Comparison of ENCODE assay signal across 13 cellular contexts in the genomic region with DNA sequence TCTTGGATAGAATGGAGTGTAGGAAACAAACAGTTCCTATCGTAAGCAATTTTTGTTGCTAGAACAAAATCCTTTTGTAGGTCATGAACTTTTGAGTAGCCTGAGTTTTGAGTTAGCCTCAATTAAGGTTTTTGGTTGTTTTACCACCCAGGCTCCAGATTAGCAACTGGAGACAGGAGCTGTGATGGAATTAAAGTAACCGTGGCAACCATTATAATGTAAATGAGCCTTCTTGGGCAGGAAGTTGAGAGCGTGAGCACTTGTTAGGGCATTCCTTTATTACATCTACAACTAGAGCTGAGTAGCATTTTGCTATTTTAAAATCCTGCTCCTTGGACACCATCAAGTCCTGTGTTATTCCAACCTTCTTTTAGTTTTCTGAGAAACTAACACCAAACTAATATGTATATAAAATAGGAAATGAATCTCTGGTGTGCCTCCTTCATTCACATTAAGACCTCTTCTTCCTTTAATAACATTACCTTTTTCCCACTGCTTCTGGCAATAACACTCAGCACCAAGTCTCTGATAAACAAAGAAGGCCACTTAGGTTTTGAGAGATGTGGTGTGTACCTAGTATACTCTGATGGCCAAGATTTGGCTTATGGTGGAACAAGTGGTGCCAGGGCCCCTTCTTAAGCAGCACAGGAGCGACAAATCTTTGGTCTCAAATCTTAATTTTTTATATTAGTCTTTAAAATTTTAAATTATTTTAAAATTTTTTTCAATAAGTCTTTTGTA. TPM values are rescaled to one million over a fixed set of nuclear protein-coding genes. Genes with fewer than 3 reads are reported as not detected.
DNase-seq lines count a peak whose midpoint lies in the region; ATAC-seq and TF ChIP-seq lines count a peak whose summit lies in the region.
"Had no signal": no experiment of that assay in that cellular context is flagged by ENCODE, and none has a peak within 500 bp of the region (broad histone marks: within the 10 kb centered on the region; RNA-seq: fewer than 3 reads in every experiment).

No MANE protein-coding gene starts in this region.

- H3K4me2 ChIP-seq in KMS-11 = peak overlapping the region; percentile 52

- H3K9ac ChIP-seq in KMS-11 = no peak overlapping the region

- peaks cover 6% of the 10 kb centered on the region; the same call in 1 of the 2 replicates for H3K79me2 ChIP-seq in KMS-11 (ENCODE audit: insufficient read depth, low read depth)

- peaks cover 20 to 21% of the 10 kb centered on the region in 2 donors for H3K4me1 Mint-ChIP-seq in natural killer cell

- TF ChIP-seq CTCF in KMS-11 (conservative IDR thresholded peaks at IDR 0.05; ENCODE audit: low read depth, low read length) = no peak
- TF ChIP-seq CTCF in natural killer cell (IDR thresholded peaks at IDR 0.05) = no peak

- no peak overlapping the region for H2AFZ ChIP-seq in KMS-11 (ENCODE audit: low read depth)

- H4K20me1 ChIP-seq in KMS-11 (ENCODE audit: insufficient read depth) = no peaks in the 10 kb centered on the region

- peak; percentile 24 for DNase-seq in DMS 273 (lab: John Stamatoyannopoulos, UW; ENCODE audit: unreplicated experiment)
- DNase-seq in DMS 273 treated with DMSO at 0.1 percent for 48 hours (lab: John Stamatoyannopoulos, UW) = no peak
- DNase-seq in ecto neural progenitor cell (ENCODE audit: low spot score) = peak; percentile 54
- DNase-seq in natural killer cell = no peak
- DNase-seq in SW 1271 (lab: John Stamatoyannopoulos, UW) = no peak
- no peak for DNase-seq in NCI-H226
- DNase-seq: NCI-H526 treated with DMSO at 0.1 percent for 48 hours had no signal

- intact Hi-C loops in natural killer cell (cut with micrococcal nuclease) = no loop called here

- peak overlapping the region; percentile 34; the same call in 1 of the 2 replicates for H3K27ac ChIP-seq in KMS-11
- H3K27ac ChIP-seq: 22Rv1, cardiac muscle cell, skin epidermis had no signal

- no peaks in the 10 kb centered on the region for H3K36me3 ChIP-seq in KMS-11 (ENCODE audit: insufficient read depth)
- H3K36me3 ChIP-seq: cardiac muscle cell had no signal

- no peaks in the 10 kb centered on the region for H3K27me3 ChIP-seq in KMS-11 (ENCODE audit: insufficient read depth, low read depth)
- H3K27me3 ChIP-seq: cardiac muscle cell had no signal

- peak overlapping the region; percentile 60 to 72 for H3K27ac Mint-ChIP-seq in natural killer cell

- peak overlapping the region; percentile 65 for H3K4me3 Mint-ChIP-seq in natural killer cell

- H3K27me3 Mint-ChIP-seq in natural killer cell (ENCODE audit: low read depth in 2 of 2) = no peaks in the 10 kb centered on the region

- peaks cover 55% of the 10 kb centered on the region for H3K4me1 ChIP-seq in KMS-11 (ENCODE audit: low read depth, poor library complexity, severe bottlenecking)

- peak in 1 of 3 donors; percentile 51 for ATAC-seq in natural killer cell
- ATAC-seq in HG03025 (IDR thresholded peaks at IDR 0.05; ENCODE audit: low FRiP score, unreplicated experiment) = no peak

- no peaks in the 10 kb centered on the region for H3K9me3 Mint-ChIP-seq in natural killer cell

- H3K4me3 ChIP-seq in KMS-11 (IDR thresholded peaks at IDR 0.05; ENCODE audit: insufficient read depth, low read depth, low read length) = no peak overlapping the region
- H3K4me3 ChIP-seq: cardiac muscle cell, lung, skin epidermis had no signal

- no peaks in the 10 kb centered on the region for H3K36me3 Mint-ChIP-seq in natural killer cell

RNA-seq across cellular contexts. Expression of a gene that starts 34.0 kb away (rescaled TPM):
- 10 to 100 TPM; 11.6 to 15.2 (median 14.5) TPM for total RNA-seq in natural killer cell

Comparison
In these comparisons a context has a peak if more than half of its experiments do, and no peak if none do; other contexts are left out.
1. DNase-seq: peak in DMS 273 (single experiment) and ecto neural progenitor cell (single experiment); none in DMS 273 treated with DMSO at 0.1 percent for 48 hours (single experiment), natural killer cell (single experiment), SW 1271 (0 of 2) and NCI-H226 (single experiment).